In the genomic region with DNA sequence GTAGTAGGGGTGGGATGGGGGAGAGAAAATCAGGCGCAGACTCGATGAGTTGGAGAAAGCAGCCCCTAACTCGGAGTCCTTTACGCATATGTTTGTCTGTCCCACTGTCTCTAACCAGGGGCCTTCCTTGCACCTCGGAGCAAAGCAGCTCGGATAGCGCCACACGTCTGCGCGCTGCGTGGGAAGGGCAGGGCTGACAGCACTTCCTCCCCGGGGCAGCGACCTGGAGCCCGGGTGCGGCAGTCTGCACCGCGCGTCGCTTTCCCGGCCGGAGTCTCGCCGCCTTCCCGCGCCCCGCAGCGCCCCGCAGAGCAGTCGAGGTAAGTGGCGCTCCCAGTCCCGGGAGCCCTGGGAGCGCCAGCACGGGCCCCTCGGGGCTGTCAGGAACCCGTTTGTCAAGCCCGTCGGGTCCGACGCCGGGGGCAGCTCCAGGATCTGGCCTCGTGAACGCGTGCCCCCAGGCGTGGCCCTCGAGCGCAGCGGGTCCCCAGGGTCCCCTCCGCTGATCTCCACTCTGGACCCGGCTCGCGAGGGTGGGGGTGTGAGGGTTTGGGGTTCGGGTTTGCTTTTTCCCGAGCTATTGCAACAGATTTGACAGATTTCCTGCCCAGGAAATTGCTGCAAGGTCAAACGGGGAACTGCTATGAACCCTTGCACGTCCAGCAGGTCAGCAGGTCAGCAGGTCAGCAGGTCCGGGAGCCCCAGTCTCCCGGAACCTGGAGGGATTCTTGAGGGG, we compare ENCODE assay signal across 1 cellular context.
TF ChIP-seq lines count a peak whose summit lies in the region.

No MANE protein-coding gene starts in this region.

TF ChIP-seq in A549, 52 proteins besides CTCF, POLR2A, EP300 and RAD21 (continued from another document):
- TF ChIP-seq HEYL (CRISPR knock-in tag; IDR thresholded peaks at IDR 0.05) (no peak), CBX2 (IDR thresholded peaks at IDR 0.05; ENCODE audit: borderline replicate concordance, low read depth) (no peak), ZNF302 (CRISPR knock-in tag; IDR thresholded peaks at IDR 0.05) (no peak), SREBF2 (IDR thresholded peaks at IDR 0.05) (no peak)
- TF ChIP-seq, protein P1, sequence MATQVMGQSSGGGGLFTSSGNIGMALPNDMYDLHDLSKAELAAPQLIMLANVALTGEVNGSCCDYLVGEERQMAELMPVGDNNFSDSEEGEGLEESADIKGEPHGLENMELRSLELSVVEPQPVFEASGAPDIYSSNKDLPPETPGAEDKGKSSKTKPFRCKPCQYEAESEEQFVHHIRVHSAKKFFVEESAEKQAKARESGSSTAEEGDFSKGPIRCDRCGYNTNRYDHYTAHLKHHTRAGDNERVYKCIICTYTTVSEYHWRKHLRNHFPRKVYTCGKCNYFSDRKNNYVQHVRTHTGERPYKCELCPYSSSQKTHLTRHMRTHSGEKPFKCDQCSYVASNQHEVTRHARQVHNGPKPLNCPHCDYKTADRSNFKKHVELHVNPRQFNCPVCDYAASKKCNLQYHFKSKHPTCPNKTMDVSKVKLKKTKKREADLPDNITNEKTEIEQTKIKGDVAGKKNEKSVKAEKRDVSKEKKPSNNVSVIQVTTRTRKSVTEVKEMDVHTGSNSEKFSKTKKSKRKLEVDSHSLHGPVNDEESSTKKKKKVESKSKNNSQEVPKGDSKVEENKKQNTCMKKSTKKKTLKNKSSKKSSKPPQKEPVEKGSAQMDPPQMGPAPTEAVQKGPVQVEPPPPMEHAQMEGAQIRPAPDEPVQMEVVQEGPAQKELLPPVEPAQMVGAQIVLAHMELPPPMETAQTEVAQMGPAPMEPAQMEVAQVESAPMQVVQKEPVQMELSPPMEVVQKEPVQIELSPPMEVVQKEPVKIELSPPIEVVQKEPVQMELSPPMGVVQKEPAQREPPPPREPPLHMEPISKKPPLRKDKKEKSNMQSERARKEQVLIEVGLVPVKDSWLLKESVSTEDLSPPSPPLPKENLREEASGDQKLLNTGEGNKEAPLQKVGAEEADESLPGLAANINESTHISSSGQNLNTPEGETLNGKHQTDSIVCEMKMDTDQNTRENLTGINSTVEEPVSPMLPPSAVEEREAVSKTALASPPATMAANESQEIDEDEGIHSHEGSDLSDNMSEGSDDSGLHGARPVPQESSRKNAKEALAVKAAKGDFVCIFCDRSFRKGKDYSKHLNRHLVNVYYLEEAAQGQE (IDR thresholded peaks at IDR 0.05): no peak
TF ChIP-seq in A549: peak in this region for 0.
